Comparison of ENCODE assay signal across 22 cellular contexts in the genomic region with DNA sequence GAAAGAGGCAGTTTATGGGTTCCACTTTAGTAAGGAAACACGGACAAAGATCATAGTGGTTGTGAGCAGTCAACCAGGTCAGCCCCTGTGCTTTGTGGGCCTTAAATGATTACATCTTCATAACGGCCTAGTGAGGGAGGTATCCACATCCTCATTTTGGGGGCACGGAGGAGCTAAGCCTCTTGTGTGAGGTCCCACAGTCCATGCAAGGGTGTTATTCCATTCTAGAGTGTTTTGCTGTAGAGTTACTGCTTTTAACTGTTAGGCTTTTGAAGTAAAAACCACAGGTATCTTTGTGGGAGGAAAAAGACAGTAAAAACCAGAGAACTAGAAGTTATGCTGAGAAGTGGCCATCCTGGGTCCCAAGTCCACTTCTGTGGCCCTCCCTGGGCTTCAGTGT. TPM values are rescaled to one million over a fixed set of nuclear protein-coding genes. Genes with fewer than 3 reads are reported as not detected.
DNase-seq lines count a peak whose midpoint lies in the region; ATAC-seq and TF ChIP-seq lines count a peak whose summit lies in the region.
"Had no signal": no experiment of that assay in that cellular context is flagged by ENCODE, and none has a peak within 500 bp of the region (broad histone marks: within the 10 kb centered on the region; RNA-seq: fewer than 3 reads in every experiment).

No MANE protein-coding gene starts in this region.

- H3K27ac ChIP-seq in RWPE1: peak overlapping the region; percentile 55; the same call in 1 of the 2 replicates
- no peak overlapping the region for H3K27ac ChIP-seq in endodermal cell (ENCODE audit: low read depth, low read length)
- H3K27ac ChIP-seq: parathyroid adenoma, PC-9, vagina had no signal

- no peak overlapping the region for H3K4me3 ChIP-seq in endodermal cell (ENCODE audit: low read length)
- H3K4me3 ChIP-seq: mucosa of descending colon, PC-9, skin epidermis, vagina had no signal

- peaks cover 69% of the 10 kb centered on the region for H3K36me3 ChIP-seq in endodermal cell (ENCODE audit: control insufficient read depth, insufficient read depth, low read length)

- peaks cover 14% of the 10 kb centered on the region for H3K36me3 Mint-ChIP-seq in natural killer cell treated with Interleukin-12 subunit alpha and Interleukin-12 subunit beta and Interleukin-15 and Interleukin-18, amount 100 ng/mL, for 72 hours
- H3K36me3 Mint-ChIP-seq in natural killer cell (no peaks in the 10 kb centered on the region), endodermal cell (ENCODE audit: low read depth) (peaks cover 55% of the 10 kb centered on the region), Calu3 (ENCODE audit: insufficient read depth, unreplicated experiment) (peaks cover 94% of the 10 kb centered on the region)

- H3K9me3 Mint-ChIP-seq in natural killer cell treated with Interleukin-12 subunit alpha and Interleukin-12 subunit beta and Interleukin-15 and Interleukin-18, amount 100 ng/mL, for 72 hours: no peaks in the 10 kb centered on the region
- H3K9me3 Mint-ChIP-seq in natural killer cell: no peaks in the 10 kb centered on the region
- no peaks in the 10 kb centered on the region for H3K9me3 Mint-ChIP-seq in endodermal cell
- no peaks in the 10 kb centered on the region for H3K9me3 Mint-ChIP-seq in Calu3 (ENCODE audit: low read depth, unreplicated experiment)

- H3K9me3 ChIP-seq in endodermal cell (ENCODE audit: control insufficient read depth, low read length): no peaks in the 10 kb centered on the region
- H3K9me3 ChIP-seq: mucosa of descending colon, SK-N-SH, vagina had no signal

- peaks cover 21 to 22% of the 10 kb centered on the region in 2 donors for H3K4me1 Mint-ChIP-seq in natural killer cell treated with Interleukin-12 subunit alpha and Interleukin-12 subunit beta and Interleukin-15 and Interleukin-18, amount 100 ng/mL, for 72 hours (ENCODE audit: low read depth in 2 of 2)
- H3K4me1 Mint-ChIP-seq in natural killer cell (peaks cover 19 to 27% of the 10 kb centered on the region in 2 donors), endodermal cell (no peaks in the 10 kb centered on the region), Calu3 (ENCODE audit: low read depth, unreplicated experiment) (peaks cover 3% of the 10 kb centered on the region)

- H3K27me3 ChIP-seq in endodermal cell (ENCODE audit: control insufficient read depth, insufficient read depth, low read length, poor library complexity, severe bottlenecking): no peaks in the 10 kb centered on the region
- H3K27me3 ChIP-seq: vagina had no signal

- POLR2A ChIA-PET in RWPE1 (lab: Yijun Ruan, JAX; ENCODE audit: low non-redundant PET): no interaction called here

- intact Hi-C loops in natural killer cell (cut with micrococcal nuclease) (no loop called here), Calu3 (cut with micrococcal nuclease; ENCODE audit: unreplicated experiment) (no loop called here)

- no peak for TF ChIP-seq CTCF in natural killer cell (IDR thresholded peaks at IDR 0.05)
- TF ChIP-seq CTCF in RWPE1 (conservative IDR thresholded peaks at IDR 0.05; ENCODE audit: low read depth): no peak
- TF ChIP-seq CTCF in endodermal cell (conservative IDR thresholded peaks at IDR 0.05): no peak
- TF ChIP-seq CTCF in Calu3 (IDR thresholded peaks at IDR 0.05; ENCODE audit: unreplicated experiment): no peak

- no peak for DNase-seq in natural killer cell treated with Interleukin-12 subunit alpha and Interleukin-12 subunit beta and Interleukin-15 and Interleukin-18, amount 100 ng/mL, for 72 hours (ENCODE audit: low spot score)
- DNase-seq in natural killer cell (no peak), RWPE1 (ENCODE audit: low spot score) (no peak), endodermal cell (no peak), Calu3 (no peak), activated gamma-delta T cell treated with Interleukin-2 at 50 U/mL for 16 hours (no peak)
- DNase-seq: aorta, DMS 273 treated with DMSO at 0.1 percent for 48 hours, left cardiac atrium, mucosa of descending colon, NCI-H187, NCI-H524, PC-9, SK-N-SH had no signal

- H3K4me3 Mint-ChIP-seq in natural killer cell treated with Interleukin-12 subunit alpha and Interleukin-12 subunit beta and Interleukin-15 and Interleukin-18, amount 100 ng/mL, for 72 hours: peak overlapping the region; percentile 8
- no peak overlapping the region for H3K4me3 Mint-ChIP-seq in natural killer cell
- H3K4me3 Mint-ChIP-seq in endodermal cell: no peak overlapping the region
- no peak overlapping the region for H3K4me3 Mint-ChIP-seq in Calu3 (ENCODE audit: low read depth, unreplicated experiment)

- CTCF ChIA-PET in RWPE1 (lab: Yijun Ruan, JAX): interaction anchor here (0.7 kb wide), 1 partner anchor 1197 kb away, joined by 3 read pairs; no protein-coding TSS in a partner anchor
- CTCF ChIA-PET in Calu3 (lab: Charles Lee): no interaction called here

- H3K4me1 ChIP-seq in endodermal cell (ENCODE audit: control insufficient read depth, insufficient read depth, low read length): no peaks in the 10 kb centered on the region

- peak overlapping the region; percentile 2 to 22 for H3K27ac Mint-ChIP-seq in natural killer cell treated with Interleukin-12 subunit alpha and Interleukin-12 subunit beta and Interleukin-15 and Interleukin-18, amount 100 ng/mL, for 72 hours
- peak overlapping the region in 1 of 2 donors; percentile 60 for H3K27ac Mint-ChIP-seq in natural killer cell
- peak overlapping the region; percentile 56 for H3K27ac Mint-ChIP-seq in endodermal cell
- no peak overlapping the region for H3K27ac Mint-ChIP-seq in Calu3 (ENCODE audit: unreplicated experiment)

- H3K27me3 Mint-ChIP-seq in natural killer cell treated with Interleukin-12 subunit alpha and Interleukin-12 subunit beta and Interleukin-15 and Interleukin-18, amount 100 ng/mL, for 72 hours: no peaks in the 10 kb centered on the region
- no peaks in the 10 kb centered on the region for H3K27me3 Mint-ChIP-seq in natural killer cell (ENCODE audit: low read depth in 2 of 2)
- no peaks in the 10 kb centered on the region for H3K27me3 Mint-ChIP-seq in endodermal cell (ENCODE audit: insufficient read depth)
- no peaks in the 10 kb centered on the region for H3K27me3 Mint-ChIP-seq in Calu3 (ENCODE audit: unreplicated experiment)

- WGBS in endodermal cell (ENCODE audit: insufficient coverage in 1 of 2, insufficient read length in 1 of 2), 2 experiments: 91 to 100% methylated on average over 2 to 3 of the region's 3 CpGs

- BruUV-seq in Calu3 (replicated peaks; lab: Mats Ljungman, UMichigan): no TSS peak

- no peak overlapping the region for H3K9ac ChIP-seq in endodermal cell (ENCODE audit: extremely low read depth, low read length, poor library complexity, severe bottlenecking)
- H3K9ac ChIP-seq: parathyroid adenoma, SK-N-SH had no signal

- ATAC-seq in natural killer cell treated with Interleukin-12 subunit alpha and Interleukin-12 subunit beta and Interleukin-15 and Interleukin-18, amount 100 ng/mL, for 72 hours: no peak
- ATAC-seq in natural killer cell (no peak), GM18511 (IDR thresholded peaks at IDR 0.05; ENCODE audit: unreplicated experiment) (no peak), HG02885 (IDR thresholded peaks at IDR 0.05; ENCODE audit: poor library complexity, unreplicated experiment) (no peak)
- ATAC-seq: left cardiac atrium, mucosa of descending colon had no signal

RNA-seq across cellular contexts. Expression of gene NOP53, which starts 4.0 kb away (rescaled TPM):
- total RNA-seq in natural killer cell treated with Interleukin-12 subunit alpha and Interleukin-12 subunit beta and Interleukin-15 and Interleukin-18, amount 100 ng/mL, for 72 hours: 100 to 1,000 TPM; 180 to 213 TPM
- total RNA-seq in natural killer cell (100 to 1,000 TPM; 416 to 445 (median 428) TPM), endodermal cell (100 to 1,000 TPM; 190 to 258 TPM), Calu3 (2022) (193 and 222 TPM in 2 replicates)
- 259 TPM for polyA plus RNA-seq in endodermal cell (2013, experiment 1 of 2)
- 234 TPM for polyA plus RNA-seq in endodermal cell (2013, experiment 2 of 2)

RNA-seq across cellular contexts. Expression of gene SELENOW, which starts 29.2 kb away (rescaled TPM):
- total RNA-seq in natural killer cell treated with Interleukin-12 subunit alpha and Interleukin-12 subunit beta and Interleukin-15 and Interleukin-18, amount 100 ng/mL, for 72 hours: 100 to 1,000 TPM in 1 of 2 donors, 10 to 100 TPM in 1; 68.9 to 118 TPM
- total RNA-seq in natural killer cell (100 to 1,000 TPM in 1 of 3 donors, 10 to 100 TPM in 2; 90.5 to 104 (median 97.2) TPM), endodermal cell (100 to 1,000 TPM; 404 to 410 TPM), Calu3 (2022) (466 and 506 TPM in 2 replicates)
- polyA plus RNA-seq in endodermal cell (2013, experiment 1 of 2): 190 TPM
- 182 TPM for polyA plus RNA-seq in endodermal cell (2013, experiment 2 of 2)

RNA-seq across cellular contexts. Expression of gene EHD2, which starts 36.1 kb away (rescaled TPM):
- not detected for total RNA-seq in natural killer cell treated with Interleukin-12 subunit alpha and Interleukin-12 subunit beta and Interleukin-15 and Interleukin-18, amount 100 ng/mL, for 72 hours
- total RNA-seq in natural killer cell (under 1 TPM; 0.09 to 0.40 (median 0.12) TPM), endodermal cell (1 to 10 TPM; 5.5 to 8.4 TPM), Calu3 (2022) (52.3 and 71.5 TPM in 2 replicates)
- 4.3 TPM for polyA plus RNA-seq in endodermal cell (2013, experiment 1 of 2)
- polyA plus RNA-seq in endodermal cell (2013, experiment 2 of 2): 3.7 TPM

RNA-seq across cellular contexts. Expression of gene TPRX1, which starts 55.0 kb away (rescaled TPM):
- not detected for total RNA-seq in natural killer cell treated with Interleukin-12 subunit alpha and Interleukin-12 subunit beta and Interleukin-15 and Interleukin-18, amount 100 ng/mL, for 72 hours
- total RNA-seq in natural killer cell (not detected), endodermal cell (not detected), Calu3 (2022) (not detected in 2 replicates)
- polyA plus RNA-seq in endodermal cell (2013, experiment 1 of 2): not detected
- polyA plus RNA-seq in endodermal cell (2013, experiment 2 of 2): not detected
- total RNA-seq: aorta, chondrocyte, fibroblast of villous mesenchyme, left cardiac atrium, M059J, mucosa of descending colon, PC-9, vagina had no signal
- polyA plus RNA-seq: aorta, SK-N-SH had no signal

Comparison
In these comparisons a context has a peak if more than half of its experiments do, and no peak if none do; other contexts are left out.
1. RNA of gene EHD2, which starts 36.1 kb away (total RNA-seq): 52.3 to 71.5 TPM in Calu3 and 5.5 to 8.4 TPM in endodermal cell; 0.09 to 0.40 TPM in natural killer cell and not detected in natural killer cell treated with Interleukin-12 subunit alpha and Interleukin-12 subunit beta and Interleukin-15 and Interleukin-18, amount 100 ng/mL, for 72 hours; every median in the first group is over 4 times any median in the second.